In genomic region chr14:61188936-61189808, GRCh38 we compare ENCODE assay signal across 8 cellular contexts.
DNase-seq lines count a peak whose midpoint lies in the region; ATAC-seq and TF ChIP-seq lines count a peak whose summit lies in the region.

No MANE protein-coding gene starts in this region.

- H3K36me3 ChIP-seq in mucosa of stomach (ENCODE audit: control insufficient read depth, insufficient read depth, low read length) (no peaks in the 10 kb centered on the region), thyroid gland (no peaks in the 10 kb centered on the region)

- peak overlapping the region; percentile 7 for H3K4me3 ChIP-seq in mucosa of stomach (ENCODE audit: low read length)
- H3K4me3 ChIP-seq in thyroid gland (replicated peaks in 1 of 3): peak overlapping the region in 1 of 3 donors; percentile 25

- DNase-seq in ELR (ENCODE audit: low read depth) (peak; percentile 72), erythroblast (lab: John Stamatoyannopoulos, UW) (peak; percentile 2 to 12), thyroid gland (peak; percentile 34 to 57), epidermal melanocyte (ENCODE audit: insufficient read length, low spot score) (no peak)
- peak; percentile 57 for DNase-seq in activated CD4-positive, alpha-beta T cell treated with anti-CD3 and anti-CD28 coated beads for 48 hours

- ATAC-seq in HG02759 (IDR thresholded peaks at IDR 0.05; ENCODE audit: unreplicated experiment) (peak; percentile 60), HG03354 (IDR thresholded peaks at IDR 0.05; ENCODE audit: poor library complexity, severe bottlenecking, unreplicated experiment) (no peak)

- TF ChIP-seq POLR2A in erythroblast (IDR thresholded peaks at IDR 0.05; ENCODE audit: low read length) (no peak), thyroid gland (IDR thresholded peaks at IDR 0.05) (no peak)

- WGBS in thyroid gland, 2 donors: 11 to 15% methylated on average over 30 of the region's 30 CpGs

- peak overlapping the region; percentile 21 to 62 (median 35) for H3K27ac ChIP-seq in thyroid gland

- no peaks in the 10 kb centered on the region for H3K4me1 ChIP-seq in mucosa of stomach (ENCODE audit: control insufficient read depth, insufficient read depth, low read length)
- peaks cover 0 to 5% of the 10 kb centered on the region in 2 donors for H3K4me1 ChIP-seq in thyroid gland

- H3K9me3 ChIP-seq in mucosa of stomach (ENCODE audit: control insufficient read depth, low read length): no peaks in the 10 kb centered on the region
- H3K9me3 ChIP-seq in thyroid gland: no peaks in the 10 kb centered on the region

- peak in 4 of 6 experiments; percentile 22 to 60 (median 34) for TF ChIP-seq CTCF in thyroid gland (IDR thresholded peaks at IDR 0.05)

- H3K27me3 ChIP-seq in mucosa of stomach (ENCODE audit: control insufficient read depth, insufficient read depth, low read length) (peaks cover 5% of the 10 kb centered on the region), thyroid gland (no peaks in the 10 kb centered on the region)

- intact Hi-C loops in thyroid gland (cut with DNase I): no loop called here

- peak overlapping the region; percentile 49 for H3K9ac ChIP-seq in mucosa of stomach (ENCODE audit: low read length)
